20 cellular contexts compared by ENCODE assay signal in genomic region chr10:22821501-22821900, GRCh38.
A peak's percentile ranks its signal among the peaks of the same experiment; 100 is the strongest.
DNase-seq lines count a peak whose midpoint lies in the region; ATAC-seq, FAIRE-seq and TF ChIP-seq lines count a peak whose summit lies in the region.
"Had no signal": no experiment of that assay in that cellular context is flagged by ENCODE, and none has a peak within 500 bp of the region (broad histone marks: within the 10 kb centered on the region; RNA-seq: fewer than 3 reads in every experiment).

No MANE protein-coding gene starts in this region.

- no peak for FAIRE-seq in GM12892 (lab: Jason Lieb, UNC)
- FAIRE-seq: RCC 7860, small intestine had no signal

- H3K9me3 Mint-ChIP-seq in osteocyte (ENCODE audit: unreplicated experiment): peaks cover 4% of the 10 kb centered on the region
- H3K9me3 Mint-ChIP-seq: T-cell had no signal

- peak overlapping the region; percentile 29 for H3K27ac ChIP-seq in SJSA1
- H3K27ac ChIP-seq: C4-2B, VCaP had no signal

- no peaks in the 10 kb centered on the region for H3K36me3 ChIP-seq in SJSA1

- H3K27ac Mint-ChIP-seq in osteocyte (ENCODE audit: unreplicated experiment): peak overlapping the region; percentile 79
- H3K27ac Mint-ChIP-seq: activated CD8-positive, alpha-beta T cell treated with anti-CD3 and anti-CD28 coated beads, Interleukin-2, amount 10 ng/mL, durations not matched to agents 7 days and 5 days; T-cell had no signal

- DNase-seq in EL (peak; percentile 84), SJSA1 (ENCODE audit: low read depth in 1 of 2, low spot score in 2 of 2) (peak in 1 of 2 experiments; percentile 68), fibroblast of gingiva (ENCODE audit: low read depth) (peak; percentile 73), osteocyte (ENCODE audit: extremely low spot score, unreplicated experiment) (no peak), T-helper 9 cell (no peak), GM12892 (ENCODE audit: insufficient read length) (no peak)
- no peak for DNase-seq in activated naive CD4-positive, alpha-beta T cell (lab: John Stamatoyannopoulos, UW)
- DNase-seq: activated CD8-positive, alpha-beta T cell treated with anti-CD3 and anti-CD28 coated beads, Interleukin-2, amount 10 ng/mL, durations not matched to agents 7 days and 5 days; hypothalamus; KBM-7; left colon; NCI-H1105; NCI-H82; nucleus accumbens; small intestine; T-cell had no signal

- peaks cover 63% of the 10 kb centered on the region for H3K4me1 ChIP-seq in SJSA1 (replicated peaks)

- H3K9me3 ChIP-seq in SJSA1 (replicated peaks): no peaks in the 10 kb centered on the region

- no peak for TF ChIP-seq POLR2A in GM12892 (IDR thresholded peaks at IDR 0.05; ENCODE audit: low read depth, low read length)

- H3K27me3 Mint-ChIP-seq in osteocyte (ENCODE audit: unreplicated experiment): no peaks in the 10 kb centered on the region

- TF ChIP-seq CTCF in osteocyte (IDR thresholded peaks at IDR 0.05): no peak

- no peak for ATAC-seq in GM18907 (IDR thresholded peaks at IDR 0.05; ENCODE audit: unreplicated experiment)
- ATAC-seq: activated CD8-positive, alpha-beta T cell treated with anti-CD3 and anti-CD28 coated beads, Interleukin-2, amount 10 ng/mL, durations not matched to agents 7 days and 5 days; left colon; T-cell had no signal

- H3K4me3 ChIP-seq in SJSA1: no peak overlapping the region

- no peaks in the 10 kb centered on the region for H3K36me3 Mint-ChIP-seq in osteocyte (ENCODE audit: unreplicated experiment)
- H3K36me3 Mint-ChIP-seq: T-cell had no signal

- H3K27me3 ChIP-seq in SJSA1 (replicated peaks): no peaks in the 10 kb centered on the region

- H3K4me1 Mint-ChIP-seq in osteocyte (ENCODE audit: unreplicated experiment): peaks cover 47% of the 10 kb centered on the region

- no peak overlapping the region for H3K4me3 Mint-ChIP-seq in osteocyte (ENCODE audit: unreplicated experiment)
- H3K4me3 Mint-ChIP-seq: activated CD8-positive, alpha-beta T cell treated with anti-CD3 and anti-CD28 coated beads, Interleukin-2, amount 10 ng/mL, durations not matched to agents 7 days and 5 days; T-cell had no signal

Comparison
In these comparisons a context has a peak if more than half of its experiments do, and no peak if none do; other contexts are left out.
1. DNase-seq: peak in EL (single experiment) and fibroblast of gingiva (single experiment); none in osteocyte (single experiment), activated naive CD4-positive, alpha-beta T cell (0 of 4), T-helper 9 cell (single experiment) and GM12892 (single experiment).